8 cellular contexts compared by ENCODE assay signal in the genomic region with DNA sequence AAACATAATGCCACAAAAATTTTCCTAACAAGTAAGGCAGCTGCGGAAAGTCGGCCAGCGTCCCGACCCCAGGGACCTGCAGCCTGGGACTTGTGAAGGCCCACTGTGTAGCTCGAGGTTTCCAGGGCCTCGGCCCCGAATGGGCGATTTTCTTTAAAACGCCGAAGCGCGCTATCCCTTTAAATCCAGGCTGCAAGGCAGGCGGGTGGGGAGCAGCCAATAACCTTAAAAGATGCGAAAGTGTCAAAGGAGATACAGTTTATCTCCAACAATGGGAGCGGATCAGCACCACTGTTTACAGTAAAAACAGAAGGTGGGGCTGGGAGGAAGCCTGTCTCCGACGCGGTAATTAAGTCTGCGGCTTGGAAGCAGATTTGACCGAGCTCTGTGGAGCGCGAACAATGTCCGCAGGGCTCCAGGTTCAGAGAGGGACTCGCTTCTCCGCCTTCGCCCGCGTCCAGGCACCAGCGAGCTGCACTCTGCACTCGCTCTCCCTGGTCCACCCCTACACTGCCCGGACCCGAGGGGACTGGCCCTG. TPM values are rescaled to one million over a fixed set of nuclear protein-coding genes. Genes with fewer than 3 reads are reported as not detected.
DNase-seq lines count a peak whose midpoint lies in the region; TF ChIP-seq lines count a peak whose summit lies in the region.

No MANE protein-coding gene starts in this region.

- H3K9me3 Mint-ChIP-seq in CD8-positive, alpha-beta memory T cell = no peaks in the 10 kb centered on the region

- DNase-seq in CD8-positive, alpha-beta memory T cell = peak in 1 of 5 donors; percentile 51
- DNase-seq in OCI-M1 (lab: John Stamatoyannopoulos, UW) = peak; percentile 75
- no peak for DNase-seq in breast epithelium (ENCODE audit: low spot score in 2 of 2)
- DNase-seq in inferior parietal cortex (ENCODE audit: extremely low spot score) = peak; percentile 62
- DNase-seq in ureter (ENCODE audit: low spot score) = no peak
- DNase-seq in 8988T = no peak

- H3K36me3 ChIP-seq in CD8-positive, alpha-beta memory T cell (ENCODE audit: insufficient read depth, low read length) = no peaks in the 10 kb centered on the region
- no peaks in the 10 kb centered on the region for H3K36me3 ChIP-seq in HEK293 (ENCODE audit: control insufficient read depth in 2 of 2, insufficient read depth in 1 of 2, low read length in 2 of 2)
- no peaks in the 10 kb centered on the region for H3K36me3 ChIP-seq in breast epithelium

- H3K4me1 ChIP-seq in CD8-positive, alpha-beta memory T cell (ENCODE audit: insufficient read depth, low read length) = peaks cover 21% of the 10 kb centered on the region
- peaks cover 12% of the 10 kb centered on the region for H3K4me1 ChIP-seq in HEK293 (ENCODE audit: control insufficient read depth, insufficient read depth, low read length)
- H3K4me1 ChIP-seq in breast epithelium = peaks cover 0 to 8% of the 10 kb centered on the region in 2 donors

- POLR2A ChIA-PET in CD8-positive, alpha-beta memory T cell (lab: Charles Lee) = interaction anchor here (1.5 to 2.0 kb wide), 3 partner anchors 78 to 385 kb away, joined by 6 to 16 read pairs (median 12); a partner anchor contains a TSS
- POLR2A ChIA-PET in HEK293 (lab: Yijun Ruan, JAX) = interaction anchor here (1.0 to 2.6 kb wide), 19 partner anchors 9 to 1784 kb away, joined by 3 to 37 read pairs (median 6); a partner anchor contains a TSS

- CTCF ChIA-PET in CD8-positive, alpha-beta memory T cell (lab: Charles Lee) = interaction anchor here (0.9 to 2.4 kb wide), 5 partner anchors 10 to 372 kb away, joined by 3 to 14 read pairs (median 3); no protein-coding TSS in a partner anchor
- CTCF ChIA-PET in HEK293 (lab: Yijun Ruan, JAX) = interaction anchor here (0.6 to 1.6 kb wide), 10 partner anchors 9 to 352 kb away, joined by 3 to 5 read pairs (median 3); no protein-coding TSS in a partner anchor

- H3K27ac Mint-ChIP-seq in CD8-positive, alpha-beta memory T cell = peak overlapping the region; percentile 73 to 97 (median 84)

- intact Hi-C loops in breast epithelium (cut with DNase I; ENCODE audit: low total_unique reads) = no loop called here

- TF ChIP-seq POLR2A in breast epithelium (IDR thresholded peaks at IDR 0.05) = no peak

- peak overlapping the region; percentile 77 to 96 (median 86) for H3K4me3 Mint-ChIP-seq in CD8-positive, alpha-beta memory T cell

- H3K4me3 ChIP-seq in CD8-positive, alpha-beta memory T cell (ENCODE audit: low read length) = peak overlapping the region; percentile 79
- H3K4me3 ChIP-seq in HEK293 (ENCODE audit: low read depth, low read length) (peak overlapping the region; percentile 82), breast epithelium (peak overlapping the region; percentile 90 to 100 (median 95)), skin epidermis (peak overlapping the region; percentile 80 to 93 (median 88))

- H3K27ac ChIP-seq in CD8-positive, alpha-beta memory T cell (ENCODE audit: low read depth, low read length) = peak overlapping the region; percentile 80
- H3K27ac ChIP-seq in HEK293 (ENCODE audit: extremely low read depth, low read depth, low read length) (peak overlapping the region; percentile 98), breast epithelium (peak overlapping the region; percentile 95 to 96), skin epidermis (peak overlapping the region; percentile 76 to 96 (median 87))

- H3K36me3 Mint-ChIP-seq in CD8-positive, alpha-beta memory T cell = peaks cover 0 to 9% (median 0%) of the 10 kb centered on the region in 3 donors

- TF ChIP-seq CTCF in HEK293 (tag by site-specific recombination; IDR thresholded peaks at IDR 0.05) (no peak), breast epithelium (IDR thresholded peaks at IDR 0.05) (no peak)

- peaks cover 6 to 13% of the 10 kb centered on the region in 2 donors for H3K27me3 Mint-ChIP-seq in CD8-positive, alpha-beta memory T cell

- H3K27me3 ChIP-seq in CD8-positive, alpha-beta memory T cell (ENCODE audit: insufficient read depth, low read length, poor library complexity, severe bottlenecking) = no peaks in the 10 kb centered on the region
- H3K27me3 ChIP-seq in breast epithelium = no peaks in the 10 kb centered on the region

- H3K4me1 Mint-ChIP-seq in CD8-positive, alpha-beta memory T cell = peaks cover 46 to 50% (median 49%) of the 10 kb centered on the region in 3 donors

- no peaks in the 10 kb centered on the region for H3K9me3 ChIP-seq in CD8-positive, alpha-beta memory T cell (ENCODE audit: low read length)
- no peaks in the 10 kb centered on the region for H3K9me3 ChIP-seq in HEK293 (ENCODE audit: control insufficient read depth, insufficient read depth, low read depth, low read length)
- H3K9me3 ChIP-seq in breast epithelium = no peaks in the 10 kb centered on the region

TF ChIP-seq in HEK293, 187 proteins besides CTCF, POLR2A, EP300 and RAD21 (continues in another document):
- TF ChIP-seq ZNF521 (tag by site-specific recombination; IDR thresholded peaks at IDR 0.05) (no peak), ZFP41 (tag by site-specific recombination; IDR thresholded peaks at IDR 0.05; ENCODE audit: borderline replicate concordance) (no peak), ZNF335 (tag by site-specific recombination; conservative IDR thresholded peaks at IDR 0.05) (peak; percentile 77), SP7 (tag by site-specific recombination; IDR thresholded peaks at IDR 0.05) (peak; percentile 24), OVOL3 (tag by site-specific recombination; IDR thresholded peaks at IDR 0.05) (no peak), ZNF670 (tag by site-specific recombination; IDR thresholded peaks at IDR 0.05; ENCODE audit: low read depth) (no peak), ZNF501 (tag by site-specific recombination; IDR thresholded peaks at IDR 0.05) (0 out of 2 replicates have a peak, but pooled peaks have one; percentile 21), ZNF707 (tag by site-specific recombination; IDR thresholded peaks at IDR 0.05) (no peak), MEIS1 (CRISPR knock-in tag; IDR thresholded peaks at IDR 0.05; ENCODE audit: borderline replicate concordance) (no peak), FEZF1 (tag by site-specific recombination; IDR thresholded peaks at IDR 0.05) (no peak), BCL11B (tag by site-specific recombination; IDR thresholded peaks at IDR 0.05; ENCODE audit: low read depth) (no peak), ZNF600 (tag by site-specific recombination; IDR thresholded peaks at IDR 0.05) (no peak), ZNF184 (tag by site-specific recombination; IDR thresholded peaks at IDR 0.05) (0 out of 2 replicates have a peak, but pooled peaks have one; percentile 12), PRDM1 (tag by site-specific recombination; IDR thresholded peaks at IDR 0.05) (peak; percentile 46), ZEB2 (tag by site-specific recombination; IDR thresholded peaks at IDR 0.05) (peak; percentile 20; the same call in 1 of the 2 replicates), ZNF391 (tag by site-specific recombination; IDR thresholded peaks at IDR 0.05; ENCODE audit: borderline replicate concordance, low read depth) (no peak), ZNF664 (tag by site-specific recombination; IDR thresholded peaks at IDR 0.05) (no peak), OSR2 (tag by site-specific recombination; IDR thresholded peaks at IDR 0.05) (peak; percentile 81), ZNF560 (tag by site-specific recombination; IDR thresholded peaks at IDR 0.05; ENCODE audit: borderline replicate concordance) (no peak), ZNF140 (tag by site-specific recombination; IDR thresholded peaks at IDR 0.05) (no peak), KLF7 (tag by site-specific recombination; IDR thresholded peaks at IDR 0.05; ENCODE audit: borderline replicate concordance) (peak; percentile 35; the same call in 1 of the 2 replicates), ZNF660 (tag by site-specific recombination; IDR thresholded peaks at IDR 0.05) (no peak), KLF1 (tag by site-specific recombination; IDR thresholded peaks at IDR 0.05) (peak; percentile 36; the same call in 1 of the 2 replicates), ZNF2 (tag by site-specific recombination; IDR thresholded peaks at IDR 0.05) (0 out of 2 replicates have a peak, but pooled peaks have one; percentile 24)
- TF ChIP-seq, protein P1, sequence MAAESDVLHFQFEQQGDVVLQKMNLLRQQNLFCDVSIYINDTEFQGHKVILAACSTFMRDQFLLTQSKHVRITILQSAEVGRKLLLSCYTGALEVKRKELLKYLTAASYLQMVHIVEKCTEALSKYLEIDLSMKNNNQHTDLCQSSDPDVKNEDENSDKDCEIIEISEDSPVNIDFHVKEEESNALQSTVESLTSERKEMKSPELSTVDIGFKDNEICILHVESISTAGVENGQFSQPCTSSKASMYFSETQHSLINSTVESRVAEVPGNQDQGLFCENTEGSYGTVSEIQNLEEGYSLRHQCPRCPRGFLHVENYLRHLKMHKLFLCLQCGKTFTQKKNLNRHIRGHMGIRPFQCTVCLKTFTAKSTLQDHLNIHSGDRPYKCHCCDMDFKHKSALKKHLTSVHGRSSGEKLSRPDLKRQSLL (tag by site-specific recombination; IDR thresholded peaks at IDR 0.05) = no peak
- TF ChIP-seq, protein P2, sequence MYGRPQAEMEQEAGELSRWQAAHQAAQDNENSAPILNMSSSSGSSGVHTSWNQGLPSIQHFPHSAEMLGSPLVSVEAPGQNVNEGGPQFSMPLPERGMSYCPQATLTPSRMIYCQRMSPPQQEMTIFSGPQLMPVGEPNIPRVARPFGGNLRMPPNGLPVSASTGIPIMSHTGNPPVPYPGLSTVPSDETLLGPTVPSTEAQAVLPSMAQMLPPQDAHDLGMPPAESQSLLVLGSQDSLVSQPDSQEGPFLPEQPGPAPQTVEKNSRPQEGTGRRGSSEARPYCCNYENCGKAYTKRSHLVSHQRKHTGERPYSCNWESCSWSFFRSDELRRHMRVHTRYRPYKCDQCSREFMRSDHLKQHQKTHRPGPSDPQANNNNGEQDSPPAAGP (tag by site-specific recombination; IDR thresholded peaks at IDR 0.05) = peak; percentile 76
- TF ChIP-seq, protein P3, sequence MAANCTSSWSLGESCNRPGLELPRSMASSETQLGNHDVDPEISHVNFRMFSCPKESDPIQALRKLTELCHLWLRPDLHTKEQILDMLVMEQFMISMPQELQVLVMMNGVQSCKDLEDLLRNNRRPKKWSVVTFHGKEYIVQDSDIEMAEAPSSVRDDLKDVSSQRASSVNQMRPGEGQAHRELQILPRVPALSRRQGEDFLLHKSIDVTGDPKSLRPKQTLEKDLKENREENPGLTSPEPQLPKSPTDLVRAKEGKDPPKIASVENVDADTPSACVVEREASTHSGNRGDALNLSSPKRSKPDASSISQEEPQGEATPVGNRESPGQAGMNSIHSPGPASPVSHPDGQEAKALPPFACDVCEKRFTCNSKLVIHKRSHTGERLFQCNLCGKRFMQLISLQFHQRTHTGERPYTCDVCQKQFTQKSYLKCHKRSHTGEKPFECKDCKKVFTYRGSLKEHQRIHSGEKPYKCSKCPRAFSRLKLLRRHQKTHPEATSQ (tag by site-specific recombination; IDR thresholded peaks at IDR 0.05) = no peak

RNA-seq across cellular contexts. Expression of a gene that starts 1.6 kb away (rescaled TPM):
- 1 to 10 TPM; 5.9 to 6.0 TPM for total RNA-seq in CD8-positive, alpha-beta memory T cell
- 0.64 TPM for polyA plus RNA-seq in CD8-positive, alpha-beta memory T cell
- total RNA-seq in breast epithelium = 10 to 100 TPM; 10.2 to 16.8 (median 11.2) TPM
- total RNA-seq in ureter = 22.4 TPM

Comparison
In these comparisons a context has a peak if more than half of its experiments do, and no peak if none do; other contexts are left out.
1. DNase-seq: peak in OCI-M1 (single experiment) and inferior parietal cortex (single experiment); none in breast epithelium (0 of 2), ureter (single experiment) and 8988T (single experiment).
2. Peak in every context shown above with its lines, with median percentiles within 50 percentile points of each other: H3K27ac ChIP-seq and H3K4me3 ChIP-seq.